16 cellular contexts compared by ENCODE assay signal in the genomic region with DNA sequence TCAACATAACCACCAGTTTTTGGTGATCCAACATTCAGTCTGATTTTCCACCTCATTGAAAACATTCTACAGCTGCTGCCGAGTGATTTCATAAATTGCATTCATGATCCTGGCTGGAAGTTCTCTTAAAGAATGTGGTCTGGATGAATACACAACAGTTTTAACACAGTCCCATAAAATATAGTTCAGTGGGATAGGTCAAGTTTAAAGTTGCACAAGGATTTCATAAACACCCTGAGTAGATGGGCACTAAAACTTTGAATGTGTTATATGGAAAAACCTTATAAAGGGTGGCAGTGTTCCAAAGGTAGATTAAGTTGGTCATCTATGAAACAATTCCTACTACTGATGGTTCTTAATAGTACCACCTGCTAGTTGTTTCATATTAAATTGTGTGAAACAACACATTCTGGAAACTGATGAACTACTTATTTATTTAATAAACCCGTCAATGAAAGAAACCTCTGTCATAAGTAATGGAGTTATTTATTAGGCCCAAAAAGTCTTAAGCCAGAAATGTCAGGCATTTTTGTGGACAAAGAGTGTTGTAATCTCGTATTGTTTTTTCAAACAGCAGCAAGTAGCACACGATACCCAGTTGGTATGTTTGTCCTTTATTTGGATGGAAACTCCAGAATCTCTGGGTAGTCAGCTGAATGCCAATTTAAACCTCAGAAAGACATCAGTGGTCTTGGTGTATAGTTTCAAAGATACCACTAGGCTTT. TPM values are rescaled to one million over a fixed set of nuclear protein-coding genes. Genes with fewer than 3 reads are reported as not detected.
A peak's percentile ranks its signal among the peaks of the same experiment; 100 is the strongest.
DNase-seq lines count a peak whose midpoint lies in the region; ATAC-seq, FAIRE-seq and TF ChIP-seq lines count a peak whose summit lies in the region.
"Had no signal": no experiment of that assay in that cellular context is flagged by ENCODE, and none has a peak within 500 bp of the region (broad histone marks: within the 10 kb centered on the region; RNA-seq: fewer than 3 reads in every experiment).

No MANE protein-coding gene starts in this region.

- ATAC-seq in activated CD8-positive, alpha-beta T cell treated with anti-CD3 and anti-CD28 coated beads for 36 hours: peak; percentile 27
- ATAC-seq in activated CD8-positive, alpha-beta T cell treated with anti-CD3 and anti-CD28 coated beads, Interleukin-2, amount 10 ng/mL, durations not matched to agents 7 days and 5 days: no peak
- no peak for ATAC-seq in WTC11
- ATAC-seq: activated CD4-positive, CD25-positive, alpha-beta regulatory T cell treated with anti-CD3 and anti-CD28 coated beads, Interleukin-2, amount 50 U/mL, for 24 hours had no signal

- H3K4me3 Mint-ChIP-seq in activated CD8-positive, alpha-beta T cell treated with anti-CD3 and anti-CD28 coated beads for 36 hours: no peak overlapping the region
- no peak overlapping the region for H3K4me3 Mint-ChIP-seq in activated CD8-positive, alpha-beta T cell treated with anti-CD3 and anti-CD28 coated beads, Interleukin-2, amount 10 ng/mL, durations not matched to agents 7 days and 5 days
- H3K4me3 Mint-ChIP-seq in WTC11: no peak overlapping the region
- H3K4me3 Mint-ChIP-seq: activated T-helper 1 cell treated with anti-CD3 and anti-CD28 coated beads, Interleukin-12 subunit alpha, Interleukin-12 subunit beta, Interleukin-2, Interleukin-4 antibody, amounts not matched to agents 30 ng/mL and 10 ng/mL and 1 ng/mL, durations not matched to agents 14 hours and 24 hours and 36 hours had no signal

- H3K9me3 ChIP-seq in ascending aorta: no peaks in the 10 kb centered on the region
- H3K9me3 ChIP-seq: MG63, SJSA1, thoracic aorta had no signal

- H3K27me3 ChIP-seq in ascending aorta: no peaks in the 10 kb centered on the region
- H3K27me3 ChIP-seq: MG63, SJSA1 had no signal

- intact Hi-C loops in activated CD8-positive, alpha-beta T cell treated with anti-CD3 and anti-CD28 coated beads for 36 hours (cut with micrococcal nuclease): no loop called here
- intact Hi-C loops in ascending aorta (cut with DNase I): no loop called here

- H3K27ac Mint-ChIP-seq in activated CD8-positive, alpha-beta T cell treated with anti-CD3 and anti-CD28 coated beads for 36 hours: no peak overlapping the region
- no peak overlapping the region for H3K27ac Mint-ChIP-seq in activated CD8-positive, alpha-beta T cell treated with anti-CD3 and anti-CD28 coated beads, Interleukin-2, amount 10 ng/mL, durations not matched to agents 7 days and 5 days
- H3K27ac Mint-ChIP-seq in WTC11: no peak overlapping the region; the same call in 1 of the 2 replicates
- H3K27ac Mint-ChIP-seq: activated T-helper 1 cell treated with anti-CD3 and anti-CD28 coated beads, Interleukin-12 subunit alpha, Interleukin-12 subunit beta, Interleukin-2, Interleukin-4 antibody, amounts not matched to agents 30 ng/mL and 10 ng/mL and 1 ng/mL, durations not matched to agents 14 hours and 24 hours and 36 hours had no signal

- TF ChIP-seq CTCF in activated CD8-positive, alpha-beta T cell treated with anti-CD3 and anti-CD28 coated beads for 36 hours (IDR thresholded peaks at IDR 0.05): no peak
- TF ChIP-seq CTCF in ascending aorta (IDR thresholded peaks at IDR 0.05) (no peak), WTC11 (IDR thresholded peaks at IDR 0.05) (no peak)

- H3K4me3 ChIP-seq in ascending aorta: no peak overlapping the region
- H3K4me3 ChIP-seq: MG63, SJSA1, thoracic aorta had no signal

- no peaks in the 10 kb centered on the region for H3K9me3 Mint-ChIP-seq in activated CD8-positive, alpha-beta T cell treated with anti-CD3 and anti-CD28 coated beads for 36 hours
- H3K9me3 Mint-ChIP-seq in activated CD8-positive, alpha-beta T cell treated with anti-CD3 and anti-CD28 coated beads, Interleukin-2, amount 10 ng/mL, durations not matched to agents 7 days and 5 days (ENCODE audit: insufficient read depth): no peaks in the 10 kb centered on the region
- peaks cover 3% of the 10 kb centered on the region; the same call in 1 of the 2 replicates for H3K9me3 Mint-ChIP-seq in WTC11
- H3K9me3 Mint-ChIP-seq: activated T-helper 1 cell treated with anti-CD3 and anti-CD28 coated beads, Interleukin-12 subunit alpha, Interleukin-12 subunit beta, Interleukin-2, Interleukin-4 antibody, amounts not matched to agents 30 ng/mL and 10 ng/mL and 1 ng/mL, durations not matched to agents 14 hours and 24 hours and 36 hours had no signal

- peaks cover 0 to 4% of the 10 kb centered on the region in 2 donors for H3K4me1 ChIP-seq in ascending aorta
- H3K4me1 ChIP-seq: SJSA1 had no signal

- FAIRE-seq in urothelium cell line (lab: Jason Lieb, UNC): peak; percentile 69

- H3K4me1 Mint-ChIP-seq in activated CD8-positive, alpha-beta T cell treated with anti-CD3 and anti-CD28 coated beads for 36 hours (ENCODE audit: low read depth): peaks cover 9% of the 10 kb centered on the region
- peaks cover 12% of the 10 kb centered on the region for H3K4me1 Mint-ChIP-seq in activated CD8-positive, alpha-beta T cell treated with anti-CD3 and anti-CD28 coated beads, Interleukin-2, amount 10 ng/mL, durations not matched to agents 7 days and 5 days (ENCODE audit: low read depth)
- peaks cover 13% of the 10 kb centered on the region for H3K4me1 Mint-ChIP-seq in WTC11

- CTCF ChIA-PET in activated CD8-positive, alpha-beta T cell treated with anti-CD3 and anti-CD28 coated beads for 36 hours (lab: Charles Lee): no interaction called here
- CTCF ChIA-PET in activated CD8-positive, alpha-beta T cell treated with anti-CD3 and anti-CD28 coated beads, Interleukin-2, amount 10 ng/mL, durations not matched to agents 7 days and 5 days (lab: Charles Lee): interaction anchor here (2.1 kb wide), 1 partner anchor 52 kb away, joined by 7 read pairs; no protein-coding TSS in a partner anchor
- CTCF ChIA-PET in WTC11 (lab: Charles Lee): no interaction called here

- H3K36me3 Mint-ChIP-seq in activated CD8-positive, alpha-beta T cell treated with anti-CD3 and anti-CD28 coated beads for 36 hours (ENCODE audit: low read depth): no peaks in the 10 kb centered on the region
- H3K36me3 Mint-ChIP-seq in activated CD8-positive, alpha-beta T cell treated with anti-CD3 and anti-CD28 coated beads, Interleukin-2, amount 10 ng/mL, durations not matched to agents 7 days and 5 days (ENCODE audit: low read depth): peaks cover 6% of the 10 kb centered on the region
- H3K36me3 Mint-ChIP-seq in WTC11: no peaks in the 10 kb centered on the region

- H3K27me3 Mint-ChIP-seq in activated CD8-positive, alpha-beta T cell treated with anti-CD3 and anti-CD28 coated beads for 36 hours: no peaks in the 10 kb centered on the region
- H3K27me3 Mint-ChIP-seq in activated CD8-positive, alpha-beta T cell treated with anti-CD3 and anti-CD28 coated beads, Interleukin-2, amount 10 ng/mL, durations not matched to agents 7 days and 5 days (ENCODE audit: low read depth): no peaks in the 10 kb centered on the region
- no peaks in the 10 kb centered on the region for H3K27me3 Mint-ChIP-seq in WTC11 (ENCODE audit: low read depth)

- H3K36me3 ChIP-seq in ascending aorta: no peaks in the 10 kb centered on the region
- H3K36me3 ChIP-seq: MG63, SJSA1, thoracic aorta had no signal

- POLR2A ChIA-PET in activated CD8-positive, alpha-beta T cell treated with anti-CD3 and anti-CD28 coated beads for 36 hours (lab: Charles Lee): interaction anchor here (1.1 kb wide), 1 partner anchor 64 kb away, joined by 3 read pairs; no protein-coding TSS in a partner anchor
- POLR2A ChIA-PET in activated CD8-positive, alpha-beta T cell treated with anti-CD3 and anti-CD28 coated beads, Interleukin-2, amount 10 ng/mL, durations not matched to agents 7 days and 5 days (lab: Charles Lee): no interaction called here
- POLR2A ChIA-PET in WTC11 (lab: Charles Lee): no interaction called here

- DNase-seq in activated CD8-positive, alpha-beta T cell treated with anti-CD3 and anti-CD28 coated beads for 36 hours: no peak
- DNase-seq in activated CD8-positive, alpha-beta T cell treated with anti-CD3 and anti-CD28 coated beads, Interleukin-2, amount 10 ng/mL, durations not matched to agents 7 days and 5 days: no peak
- DNase-seq in ascending aorta (ENCODE audit: low spot score in 2 of 2): no peak
- DNase-seq in foreskin melanocyte: peak; percentile 97
- DNase-seq in urothelium cell line (ENCODE audit: low spot score): no peak
- no peak for DNase-seq in kidney glomerular epithelial cell (lab: John Stamatoyannopoulos, UW)
- DNase-seq in NOMO-1 treated with DMSO at 0.1 percent for 48 hours (lab: John Stamatoyannopoulos, UW; ENCODE audit: unreplicated experiment): no peak
- no peak for DNase-seq in WTC11 (ENCODE audit: low spot score)
- DNase-seq: 8988T; effector CD4-positive, alpha-beta T cell; MG63; NCI-H524 treated with DMSO at 0.1 percent for 48 hours had no signal

- H3K27ac ChIP-seq in ascending aorta: peak overlapping the region; percentile 7 to 20
- H3K27ac ChIP-seq: SJSA1 had no signal

TF ChIP-seq in WTC11, 78 proteins besides CTCF, POLR2A, EP300 and RAD21:
- no peak for TF ChIP-seq ZNF121 (CRISPR knock-in tag; IDR thresholded peaks at IDR 0.05)
TF ChIP-seq in WTC11: peak in this region for 0.

RNA-seq across cellular contexts. Expression of gene RPA3, which starts 14.3 kb away (rescaled TPM):
- total RNA-seq in activated CD8-positive, alpha-beta T cell treated with anti-CD3 and anti-CD28 coated beads for 36 hours: 100 to 1,000 TPM; 188 to 203 TPM
- total RNA-seq in activated CD8-positive, alpha-beta T cell treated with anti-CD3 and anti-CD28 coated beads, Interleukin-2, amount 10 ng/mL, durations not matched to agents 7 days and 5 days: 100 to 1,000 TPM; 117 TPM
- 0.96 TPM for total RNA-seq in ascending aorta
- total RNA-seq in WTC11 (2021): 97.8 to 119 TPM (median 110 TPM) in 3 replicates

Comparison
In these comparisons a context has a peak if more than half of its experiments do, and no peak if none do; other contexts are left out.
1. RNA of gene RPA3, which starts 14.3 kb away (total RNA-seq): 188 to 203 TPM in activated CD8-positive, alpha-beta T cell treated with anti-CD3 and anti-CD28 coated beads for 36 hours, 117 TPM in activated CD8-positive, alpha-beta T cell treated with anti-CD3 and anti-CD28 coated beads, Interleukin-2, amount 10 ng/mL, durations not matched to agents 7 days and 5 days and 97.8 to 119 TPM in WTC11; 0.96 TPM in ascending aorta (single experiment); every median in the first group is over 10 times any median in the second.